Comparison of ENCODE assay signal across 9 cellular contexts in the genomic region with DNA sequence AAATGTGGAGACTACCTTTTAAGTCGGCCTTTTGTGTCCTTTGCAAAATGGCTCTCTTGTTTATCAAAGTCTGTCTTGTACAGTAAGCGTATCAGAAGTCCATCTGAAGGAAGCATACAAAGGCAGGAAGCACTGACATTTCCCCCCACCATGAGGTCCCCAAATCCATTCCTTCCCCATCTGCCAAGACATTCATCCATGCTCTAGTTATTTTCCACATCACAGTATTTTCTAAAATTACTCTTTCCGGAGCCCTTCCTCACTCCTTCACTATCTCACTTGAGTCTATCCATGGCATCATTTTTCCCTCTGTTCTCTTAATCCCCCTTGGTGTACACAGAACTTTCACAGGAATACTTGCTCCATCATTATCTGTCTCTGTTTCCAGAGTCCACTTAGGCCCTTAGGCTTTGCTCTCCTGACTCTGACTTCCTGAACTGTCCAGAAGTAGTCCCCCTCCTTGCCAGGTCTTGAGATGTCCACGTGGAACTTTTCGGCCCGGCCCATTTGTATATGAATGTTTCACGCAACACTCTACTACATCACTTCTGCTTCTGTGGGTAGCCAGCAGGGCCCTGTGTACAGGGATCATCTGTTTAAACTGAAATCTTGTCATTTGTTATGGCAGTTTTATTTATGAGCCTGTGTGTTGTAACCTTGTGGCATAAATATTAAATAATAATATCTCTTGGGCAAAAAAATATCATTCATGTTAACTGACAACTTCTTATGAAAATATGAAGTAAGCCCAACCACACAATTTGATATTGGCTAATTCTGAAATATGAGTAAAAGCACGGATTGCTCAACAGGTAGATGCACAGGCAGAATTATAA. TPM values are rescaled to one million over a fixed set of nuclear protein-coding genes. Genes with fewer than 3 reads are reported as not detected.
DNase-seq lines count a peak whose midpoint lies in the region; ATAC-seq and TF ChIP-seq lines count a peak whose summit lies in the region.
"Had no signal": no experiment of that assay in that cellular context is flagged by ENCODE, and none has a peak within 500 bp of the region (broad histone marks: within the 10 kb centered on the region; RNA-seq: fewer than 3 reads in every experiment).

No MANE protein-coding gene starts in this region.

- H2AFZ ChIP-seq in OCI-LY1 (ENCODE audit: low read length), result no peak overlapping the region

- H3K4me3 ChIP-seq in OCI-LY1 (ENCODE audit: low read depth, low read length, poor library complexity, severe bottlenecking) (peak overlapping the region; percentile 80), skeletal muscle tissue (ENCODE audit: low read length in 3 of 3) (no peak overlapping the region)

- H3K4me1 ChIP-seq in OCI-LY1 (ENCODE audit: insufficient read depth, low read length, severe bottlenecking) (peaks cover 80% of the 10 kb centered on the region), skeletal muscle tissue (ENCODE audit: control insufficient read depth in 3 of 3, insufficient read depth in 3 of 3, low read length in 3 of 3) (peaks cover 3 to 4% (median 4%) of the 10 kb centered on the region in 3 donors)

- H3K9me2 ChIP-seq in OCI-LY1 (ENCODE audit: low read depth, low read length), result no peaks in the 10 kb centered on the region

- H3K9me3 ChIP-seq in OCI-LY1 (ENCODE audit: low read length) (no peaks in the 10 kb centered on the region), skeletal muscle tissue (ENCODE audit: control insufficient read depth in 3 of 3, low read length in 3 of 3) (no peaks in the 10 kb centered on the region)

- H3F3A ChIP-seq in OCI-LY1 (ENCODE audit: insufficient read depth, low read length), result no peaks in the 10 kb centered on the region; the same call in 1 of the 2 replicates

- in situ Hi-C loops in GM13976 (cut with MboI; ENCODE audit: low sequenced_read_pairs, unreplicated experiment), result no loop called here

- no peak for TF ChIP-seq CTCF in OCI-LY1 (IDR thresholded peaks at IDR 0.05; ENCODE audit: low read length)
- TF ChIP-seq CTCF in GM13976 (IDR thresholded peaks at IDR 0.05; ENCODE audit: borderline replicate concordance, control extremely low read depth, extremely low read depth, insufficient read depth, missing control alignments), result no peak

- no peaks in the 10 kb centered on the region for H4K20me1 ChIP-seq in OCI-LY1 (ENCODE audit: insufficient read depth, low read length)

- no peak for ATAC-seq in GM21528 (IDR thresholded peaks at IDR 0.05; ENCODE audit: low FRiP score, unreplicated experiment)

- H3K27ac ChIP-seq in OCI-LY1 (ENCODE audit: low read depth, low read length, poor library complexity, severe bottlenecking) (peak overlapping the region; percentile 89), skeletal muscle tissue (ENCODE audit: low read depth, low read length) (peak overlapping the region; percentile 33)

- peak overlapping the region; percentile 98 for H3K4me2 ChIP-seq in OCI-LY1 (ENCODE audit: low read length)

- H3K9ac ChIP-seq in OCI-LY1 (ENCODE audit: low read length) (peak overlapping the region; percentile 94), skeletal muscle tissue (ENCODE audit: low read depth in 1 of 3, low read length in 3 of 3) (no peak overlapping the region)

- H3K79me2 ChIP-seq in OCI-LY1 (ENCODE audit: insufficient read depth, low read length), result peaks cover 72% of the 10 kb centered on the region

- DNase-seq in NK-92 treated with Interleukin-12 subunit alpha and Interleukin-12 subunit beta, amount 100 ng/mL, for 24 hours (lab: John Stamatoyannopoulos, UW), result peak; percentile 59
- DNase-seq in NK-92 (lab: John Stamatoyannopoulos, UW; ENCODE audit: unreplicated experiment) (no peak), dermis blood vessel endothelial cell (peak; percentile 59), middle frontal gyrus (ENCODE audit: extremely low spot score, low spot score) (no peak), GM13976 (ENCODE audit: low spot score) (no peak)
- DNase-seq: 8988T had no signal

- no peaks in the 10 kb centered on the region for H3K27me3 ChIP-seq in OCI-LY1 (ENCODE audit: insufficient read depth, low read length)
- H3K27me3 ChIP-seq in skeletal muscle tissue (ENCODE audit: control insufficient read depth in 3 of 3, insufficient read depth in 3 of 3, low read length in 3 of 3), result peaks cover 0 to 18% (median 7%) of the 10 kb centered on the region in 3 donors

- H3K36me3 ChIP-seq in OCI-LY1 (ENCODE audit: insufficient read depth, low read length) (peaks cover 45% of the 10 kb centered on the region), skeletal muscle tissue (ENCODE audit: control insufficient read depth in 3 of 3, insufficient read depth in 3 of 3, low read length in 3 of 3) (no peaks in the 10 kb centered on the region)

RNA-seq across cellular contexts. Expression of a gene that starts 2.0 kb away (rescaled TPM):
- total RNA-seq in dermis blood vessel endothelial cell (74.2 and 91.2 TPM in 2 replicates), skeletal muscle tissue (18.3 TPM)

RNA-seq across cellular contexts. Expression of a gene that starts 53.2 kb away (rescaled TPM):
- total RNA-seq in dermis blood vessel endothelial cell, result 14.0 and 14.5 TPM in 2 replicates
- 27.1 TPM for total RNA-seq in skeletal muscle tissue

Comparison
In these comparisons a context has a peak if more than half of its experiments do, and no peak if none do; other contexts are left out.
1. DNase-seq: peak in NK-92 treated with Interleukin-12 subunit alpha and Interleukin-12 subunit beta, amount 100 ng/mL, for 24 hours (single experiment) and dermis blood vessel endothelial cell (single experiment); none in NK-92 (single experiment), middle frontal gyrus (single experiment) and GM13976 (single experiment).